Comparison of ENCODE assay signal across 8 cellular contexts in genomic region chr1:155911156-155912055, GRCh38. TPM values are rescaled to one million over a fixed set of nuclear protein-coding genes. Genes with fewer than 3 reads are reported as not detected.
A peak's percentile ranks its signal among the peaks of the same experiment; 100 is the strongest.
DNase-seq lines count a peak whose midpoint lies in the region; ATAC-seq and TF ChIP-seq lines count a peak whose summit lies in the region.

Gene RIT1, minus strand, starts transcription at chr1:155911349. Its CDS starts 588 bp downstream, at chr1:155910761.

- ATAC-seq in GM21576 (IDR thresholded peaks at IDR 0.05; ENCODE audit: unreplicated experiment), result peak; percentile 78
- peak; percentile 86 for ATAC-seq in activated T-helper 17 cell treated with anti-CD3 and anti-CD28 coated beads, Interleukin-2, amount 50 U/mL, for 72 hours (replicated peaks)
- peak; percentile 99 for ATAC-seq in naive thymus-derived CD4-positive, alpha-beta T cell
- peak; percentile 87 to 95 for ATAC-seq in stimulated activated naive B cell treated with anti-CD40 and anti-IgM and Interleukin-4, amounts not matched to agents 10 μg/mL and 1 μg/mL and 100 μg/mL, for 72 hours (replicated peaks)

- DNase-seq in DMS53 treated with DMSO at 0.1 percent for 48 hours (lab: John Stamatoyannopoulos, UW; ENCODE audit: unreplicated experiment) (peak; percentile 51), RWPE1 (ENCODE audit: low spot score) (peak; percentile 82), fibroblast of mammary gland (ENCODE audit: low read depth) (peak; percentile 72)
- DNase-seq in Jurkat, Clone E6-1 (ENCODE audit: low read depth, low spot score), result peak; percentile 64
- DNase-seq in naive thymus-derived CD4-positive, alpha-beta T cell, result peak; percentile 68 to 85 (median 76)
- peak; percentile 77 for DNase-seq in stimulated activated naive B cell treated with anti-CD40 and anti-IgM and Interleukin-4, amounts not matched to agents 10 μg/mL and 1 μg/mL and 100 μg/mL, for 72 hours

- peak within 1 kb of the TSS; percentile 98 for H3K4me3 Mint-ChIP-seq in activated T-helper 17 cell treated with anti-CD3 and anti-CD28 coated beads, Interleukin-2, amount 50 U/mL, for 72 hours
- H3K4me3 Mint-ChIP-seq in naive thymus-derived CD4-positive, alpha-beta T cell, result peak within 1 kb of the TSS; percentile 85 to 99 (median 96)
- H3K4me3 Mint-ChIP-seq in stimulated activated naive B cell treated with anti-CD40 and anti-IgM and Interleukin-4, amounts not matched to agents 10 μg/mL and 1 μg/mL and 100 μg/mL, for 72 hours, result peak within 1 kb of the TSS; percentile 98 to 99

- H3K27ac Mint-ChIP-seq in activated T-helper 17 cell treated with anti-CD3 and anti-CD28 coated beads, Interleukin-2, amount 50 U/mL, for 72 hours, result peak within 1 kb of the TSS; percentile 97
- H3K27ac Mint-ChIP-seq in naive thymus-derived CD4-positive, alpha-beta T cell, result peak within 1 kb of the TSS; percentile 90 to 99 (median 96)
- H3K27ac Mint-ChIP-seq in stimulated activated naive B cell treated with anti-CD40 and anti-IgM and Interleukin-4, amounts not matched to agents 10 μg/mL and 1 μg/mL and 100 μg/mL, for 72 hours, result peak within 1 kb of the TSS; percentile 99

- intact Hi-C loops in naive thymus-derived CD4-positive, alpha-beta T cell (cut with micrococcal nuclease), result loop anchor here (1.0 to 10.0 kb wide), 9 partner anchors 18 to 589 kb away; partner anchors contain the start of genes ARHGEF2 (in 2 of the 2), KHDC4 (in 2 of the 2), LAMTOR2 (in 2 of the 2) and RUSC1 (in 2 of the 2)

- no peaks in the 10 kb centered on the region for H3K27me3 ChIP-seq in naive thymus-derived CD4-positive, alpha-beta T cell (ENCODE audit: control insufficient read depth in 2 of 2, insufficient read depth in 2 of 2, low read length in 2 of 2)

- H3K36me3 Mint-ChIP-seq in activated T-helper 17 cell treated with anti-CD3 and anti-CD28 coated beads, Interleukin-2, amount 50 U/mL, for 72 hours (ENCODE audit: low read depth), result no peaks in the 10 kb centered on the region
- H3K36me3 Mint-ChIP-seq in naive thymus-derived CD4-positive, alpha-beta T cell, result peaks cover 0 to 24% (median 4%) of the 10 kb centered on the region in 5 donors
- H3K36me3 Mint-ChIP-seq in stimulated activated naive B cell treated with anti-CD40 and anti-IgM and Interleukin-4, amounts not matched to agents 10 μg/mL and 1 μg/mL and 100 μg/mL, for 72 hours, result peaks cover 27 to 39% of the 10 kb centered on the region in 2 donors

- TF ChIP-seq CTCF in RWPE1 (conservative IDR thresholded peaks at IDR 0.05; ENCODE audit: low read depth) (no peak), fibroblast of mammary gland (conservative IDR thresholded peaks at IDR 0.05; ENCODE audit: control insufficient read depth, insufficient read depth, low read depth, low read length) (no peak)

- peaks cover 20% of the 10 kb centered on the region for H3K4me1 Mint-ChIP-seq in activated T-helper 17 cell treated with anti-CD3 and anti-CD28 coated beads, Interleukin-2, amount 50 U/mL, for 72 hours
- peaks cover 11 to 38% (median 21%) of the 10 kb centered on the region in 7 donors for H3K4me1 Mint-ChIP-seq in naive thymus-derived CD4-positive, alpha-beta T cell
- peaks cover 10 to 27% of the 10 kb centered on the region in 2 donors for H3K4me1 Mint-ChIP-seq in stimulated activated naive B cell treated with anti-CD40 and anti-IgM and Interleukin-4, amounts not matched to agents 10 μg/mL and 1 μg/mL and 100 μg/mL, for 72 hours

- peaks cover 9 to 43% (median 20%) of the 10 kb centered on the region in 3 experiments for H3K36me3 ChIP-seq in naive thymus-derived CD4-positive, alpha-beta T cell (ENCODE audit: control insufficient read depth in 2 of 3, insufficient read depth in 3 of 3, low read length in 3 of 3)

- H3K4me3 ChIP-seq in Jurkat, Clone E6-1 (ENCODE audit: low read length), result peak within 1 kb of the TSS; percentile 70
- peak within 1 kb of the TSS; percentile 81 for H3K4me3 ChIP-seq in fibroblast of mammary gland (ENCODE audit: control insufficient read depth, low read depth, low read length)
- peak within 1 kb of the TSS; percentile 73 for H3K4me3 ChIP-seq in naive thymus-derived CD4-positive, alpha-beta T cell (ENCODE audit: low read length)

- H3K27me3 Mint-ChIP-seq in activated T-helper 17 cell treated with anti-CD3 and anti-CD28 coated beads, Interleukin-2, amount 50 U/mL, for 72 hours, result no peaks in the 10 kb centered on the region
- no peaks in the 10 kb centered on the region for H3K27me3 Mint-ChIP-seq in naive thymus-derived CD4-positive, alpha-beta T cell
- H3K27me3 Mint-ChIP-seq in stimulated activated naive B cell treated with anti-CD40 and anti-IgM and Interleukin-4, amounts not matched to agents 10 μg/mL and 1 μg/mL and 100 μg/mL, for 72 hours, result no peaks in the 10 kb centered on the region

- peaks cover 5 to 17% of the 10 kb centered on the region in 2 donors for H3K4me1 ChIP-seq in naive thymus-derived CD4-positive, alpha-beta T cell (ENCODE audit: control insufficient read depth in 2 of 2, insufficient read depth in 2 of 2, low read length in 2 of 2)

- CTCF ChIA-PET in RWPE1 (lab: Yijun Ruan, JAX), result interaction anchor here (0.5 to 0.6 kb wide), 2 partner anchors 16 to 27 kb away, joined by 3 to 4 read pairs; no protein-coding TSS in a partner anchor
- CTCF ChIA-PET in naive thymus-derived CD4-positive, alpha-beta T cell (lab: Charles Lee), result no interaction called here

- no peaks in the 10 kb centered on the region for H3K9me3 Mint-ChIP-seq in activated T-helper 17 cell treated with anti-CD3 and anti-CD28 coated beads, Interleukin-2, amount 50 U/mL, for 72 hours
- no peaks in the 10 kb centered on the region for H3K9me3 Mint-ChIP-seq in naive thymus-derived CD4-positive, alpha-beta T cell
- H3K9me3 Mint-ChIP-seq in stimulated activated naive B cell treated with anti-CD40 and anti-IgM and Interleukin-4, amounts not matched to agents 10 μg/mL and 1 μg/mL and 100 μg/mL, for 72 hours, result no peaks in the 10 kb centered on the region

- no peaks in the 10 kb centered on the region for H3K9me3 ChIP-seq in naive thymus-derived CD4-positive, alpha-beta T cell (ENCODE audit: control insufficient read depth in 2 of 3, low read length in 3 of 3)

- peak within 1 kb of the TSS; percentile 90 for H3K27ac ChIP-seq in RWPE1
- H3K27ac ChIP-seq in naive thymus-derived CD4-positive, alpha-beta T cell (ENCODE audit: low read depth, low read length), result peak within 1 kb of the TSS; percentile 80

- POLR2A ChIA-PET in RWPE1 (lab: Yijun Ruan, JAX; ENCODE audit: low non-redundant PET), result no interaction called here
- POLR2A ChIA-PET in naive thymus-derived CD4-positive, alpha-beta T cell (lab: Charles Lee), result interaction anchor here (1.8 kb wide), 1 partner anchor 65 kb away, joined by 10 read pairs; no protein-coding TSS in a partner anchor

RNA-seq across cellular contexts. Expression of gene RIT1, which starts in this region (rescaled TPM):
- 18.0 TPM for polyA plus RNA-seq in Jurkat, Clone E6-1 (2012; ENCODE audit: insufficient read depth, insufficient read length)
- total RNA-seq in activated T-helper 17 cell treated with anti-CD3 and anti-CD28 coated beads, Interleukin-2, amount 50 U/mL, for 72 hours, result 10 to 100 TPM; 28.1 to 79.8 TPM
- total RNA-seq in naive thymus-derived CD4-positive, alpha-beta T cell, result 10 to 100 TPM; 34.0 to 83.9 (median 41.4) TPM
- polyA plus RNA-seq in naive thymus-derived CD4-positive, alpha-beta T cell, result 10 to 100 TPM; 19.1 to 19.7 TPM

Comparison
In these comparisons a context has a peak if more than half of its experiments do, and no peak if none do; other contexts are left out.
1. Peak in every context shown above with its lines: DNase-seq, ATAC-seq, H3K4me3 ChIP-seq and H3K27ac ChIP-seq.